24 cellular contexts compared by ENCODE assay signal in the genomic region with DNA sequence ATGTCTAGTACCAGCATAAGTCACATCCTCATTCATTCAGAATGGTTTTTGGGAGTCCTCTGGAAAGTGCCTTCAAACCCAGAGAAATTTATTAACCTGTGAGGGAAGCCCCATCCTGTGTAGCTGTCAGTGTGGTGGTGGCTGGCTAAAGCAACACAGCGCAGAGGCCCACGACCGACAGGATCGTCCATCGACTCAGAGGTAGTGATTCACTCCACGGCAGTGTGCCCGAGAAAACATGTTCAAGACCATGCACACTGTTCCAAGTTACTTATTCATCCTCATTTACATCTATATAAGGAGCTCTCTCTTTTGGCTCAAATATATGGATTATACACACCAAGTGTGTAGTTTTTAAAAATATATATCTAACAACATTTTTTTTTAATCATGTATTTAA.
"Had no signal": no experiment of that assay in that cellular context is flagged by ENCODE, and none has a peak within 500 bp of the region (broad histone marks: within the 10 kb centered on the region; RNA-seq: fewer than 3 reads in every experiment).

No MANE protein-coding gene starts in this region.

- ATAC-seq: activated naive CD4-positive, alpha-beta T cell treated with anti-CD3 and anti-CD28 coated beads, Interleukin-2, amount 50 U/mL, for 72 hours; activated T-helper 17 cell treated with anti-CD3 and anti-CD28 coated beads, Interleukin-2, amount 50 U/mL, for 72 hours; body of pancreas; gastroesophageal sphincter; left colon; pancreas; psoas muscle; stimulated activated naive CD8-positive, alpha-beta T cell treated with anti-CD3 and anti-CD28 coated beads, Interleukin-15, amount 100 ng/mL, for 72 hours had no signal

- H3K27me3 ChIP-seq: adrenal gland, body of pancreas, gastroesophageal sphincter, pancreas, uterus had no signal

- FAIRE-seq: pancreas had no signal

- H3K27me3 Mint-ChIP-seq: activated T-cell treated with anti-CD3 and anti-CD28 coated beads, Interleukin-2, amount 50 U/mL, for 24 hours; activated T-helper 17 cell treated with anti-CD3 and anti-CD28 coated beads, Interleukin-2, amount 50 U/mL, for 72 hours; memory B cell; stimulated activated naive CD8-positive, alpha-beta T cell treated with anti-CD3 and anti-CD28 coated beads, Interleukin-15, amount 100 ng/mL, for 72 hours had no signal

- H3K27ac ChIP-seq: adrenal gland, body of pancreas, gastroesophageal sphincter, neutrophil, pancreas, psoas muscle, skin epidermis, uterus, WERI-Rb-1 had no signal

- H3K9me3 ChIP-seq: adrenal gland, body of pancreas, gastroesophageal sphincter, neutrophil, pancreas, psoas muscle, uterus had no signal

- H3K27ac Mint-ChIP-seq: activated T-cell treated with anti-CD3 and anti-CD28 coated beads, Interleukin-2, amount 50 U/mL, for 24 hours; activated T-helper 17 cell treated with anti-CD3 and anti-CD28 coated beads, Interleukin-2, amount 50 U/mL, for 72 hours; memory B cell; nephron; stimulated activated naive CD8-positive, alpha-beta T cell treated with anti-CD3 and anti-CD28 coated beads, Interleukin-15, amount 100 ng/mL, for 72 hours had no signal

- H3K4me1 Mint-ChIP-seq: memory B cell had no signal

- H3K4me3 Mint-ChIP-seq: activated T-cell treated with anti-CD3 and anti-CD28 coated beads, Interleukin-2, amount 50 U/mL, for 24 hours; activated T-helper 17 cell treated with anti-CD3 and anti-CD28 coated beads, Interleukin-2, amount 50 U/mL, for 72 hours; memory B cell; nephron; stimulated activated naive CD8-positive, alpha-beta T cell treated with anti-CD3 and anti-CD28 coated beads, Interleukin-15, amount 100 ng/mL, for 72 hours had no signal

- H3K4me1 ChIP-seq: adrenal gland, body of pancreas, pancreas, psoas muscle, uterus had no signal

- H3K9me3 Mint-ChIP-seq: activated naive CD4-positive, alpha-beta T cell treated with anti-CD3 and anti-CD28 coated beads, Interleukin-2, amount 50 U/mL, for 72 hours; activated T-cell treated with anti-CD3 and anti-CD28 coated beads, Interleukin-2, amount 50 U/mL, for 24 hours; activated T-helper 17 cell treated with anti-CD3 and anti-CD28 coated beads, Interleukin-2, amount 50 U/mL, for 72 hours; memory B cell; nephron; stimulated activated naive CD8-positive, alpha-beta T cell treated with anti-CD3 and anti-CD28 coated beads, Interleukin-15, amount 100 ng/mL, for 72 hours had no signal

- DNase-seq: activated CD4-positive, CD25-positive, alpha-beta regulatory T cell treated with anti-CD3 and anti-CD28 coated beads, Interleukin-2, amount 50 U/mL, for 72 hours; activated CD8-positive, alpha-beta memory T cell treated with anti-CD3 and anti-CD28 coated beads for 24 hours; activated CD8-positive, alpha-beta memory T cell treated with anti-CD3 and anti-CD28 coated beads, Interleukin-2, amount 50 U/mL, for 4 hours; activated T-cell treated with anti-CD3 and anti-CD28 coated beads, Interleukin-2, amount 50 U/mL, for 24 hours; adrenal gland; body of pancreas; head of caudate nucleus; islet precursor cell; left colon; pancreas; psoas muscle; right cardiac atrium; stimulated activated CD4-positive, alpha-beta T cell treated with anti-CD3 and anti-CD28 coated beads, Interleukin-1b, Interleukin-23, amount 100 ng/mL, for 48 hours; stimulated activated naive CD8-positive, alpha-beta T cell treated with anti-CD3 and anti-CD28 coated beads, Interleukin-15, amount 100 ng/mL, for 72 hours; trophoblast cell; uterus; WERI-Rb-1 had no signal

- H3K4me3 ChIP-seq: adrenal gland, body of pancreas, gastroesophageal sphincter, pancreas, psoas muscle, skin epidermis, uterus had no signal

- H3K36me3 ChIP-seq: neutrophil, uterus had no signal
